Comparison of ENCODE assay signal across 1 cellular context in the genomic region with DNA sequence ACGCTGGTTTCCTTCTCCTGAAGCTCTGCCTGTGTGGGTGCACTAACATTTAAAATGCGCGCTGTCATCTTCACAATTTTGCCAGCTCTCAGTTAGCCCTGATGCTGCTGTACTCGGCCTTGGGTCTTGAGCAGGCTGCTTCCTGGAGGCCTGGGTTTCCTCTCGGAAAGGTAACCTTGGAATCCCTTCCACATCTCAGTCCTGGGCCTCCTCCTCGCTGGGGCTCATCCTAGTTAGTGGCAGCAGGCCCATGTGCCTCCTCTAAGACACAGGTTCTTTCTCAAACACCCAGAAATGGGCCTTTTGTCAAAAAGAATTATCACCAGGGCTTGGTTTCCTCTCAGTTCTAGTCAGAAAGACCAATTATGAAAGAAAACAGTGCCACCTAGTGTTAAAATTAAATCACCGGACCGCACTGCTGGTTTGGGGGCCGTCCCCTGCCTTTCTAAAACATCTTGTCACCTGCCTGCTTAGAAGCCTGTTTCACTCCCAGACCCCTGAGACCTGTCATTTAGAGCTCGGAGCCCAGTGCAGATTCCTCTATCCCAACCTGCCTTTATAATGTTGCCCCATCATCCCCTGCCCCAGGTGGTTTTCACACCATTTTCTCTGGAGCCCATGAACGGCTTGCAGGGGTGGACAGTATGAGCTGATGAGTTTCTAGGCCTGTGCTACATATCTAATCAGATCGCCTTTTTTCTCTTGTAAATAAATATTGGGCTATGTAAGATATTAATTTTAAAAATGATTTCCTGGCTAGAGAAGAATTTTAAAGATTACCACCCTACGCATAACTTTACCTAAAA.
TF ChIP-seq lines count a peak whose summit lies in the region.

No MANE protein-coding gene starts in this region.

TF ChIP-seq in IMR-90, 13 proteins besides CTCF, POLR2A, EP300 and RAD21:
- TF ChIP-seq MAFK (IDR thresholded peaks at IDR 0.05; ENCODE audit: low read depth, low read length) (no peak), MXI1 (IDR thresholded peaks at IDR 0.05; ENCODE audit: borderline replicate concordance, low read depth, low read length) (no peak), MAZ (IDR thresholded peaks at IDR 0.05; ENCODE audit: borderline replicate concordance, low read depth, low read length) (no peak), FOS (IDR thresholded peaks at IDR 0.05; ENCODE audit: low read depth, low read length) (no peak), SMC3 (IDR thresholded peaks at IDR 0.05; ENCODE audit: low read depth, low read length) (peak; percentile 82)
- TF ChIP-seq, protein P1, sequence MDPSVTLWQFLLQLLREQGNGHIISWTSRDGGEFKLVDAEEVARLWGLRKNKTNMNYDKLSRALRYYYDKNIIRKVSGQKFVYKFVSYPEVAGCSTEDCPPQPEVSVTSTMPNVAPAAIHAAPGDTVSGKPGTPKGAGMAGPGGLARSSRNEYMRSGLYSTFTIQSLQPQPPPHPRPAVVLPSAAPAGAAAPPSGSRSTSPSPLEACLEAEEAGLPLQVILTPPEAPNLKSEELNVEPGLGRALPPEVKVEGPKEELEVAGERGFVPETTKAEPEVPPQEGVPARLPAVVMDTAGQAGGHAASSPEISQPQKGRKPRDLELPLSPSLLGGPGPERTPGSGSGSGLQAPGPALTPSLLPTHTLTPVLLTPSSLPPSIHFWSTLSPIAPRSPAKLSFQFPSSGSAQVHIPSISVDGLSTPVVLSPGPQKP (IDR thresholded peaks at IDR 0.05; ENCODE audit: borderline replicate concordance, low read depth, low read length): no peak
